1 cellular context compared by ENCODE assay signal in genomic region chr17:50432125-50432762, GRCh38.
A peak's percentile ranks its signal among the peaks of the same experiment; 100 is the strongest.
TF ChIP-seq lines count a peak whose summit lies in the region.

No MANE protein-coding gene starts in this region.

TF ChIP-seq in HepG2, 621 proteins besides CTCF, POLR2A, EP300 and RAD21:
- TF ChIP-seq HOXA7 (CRISPR knock-in tag; IDR thresholded peaks at IDR 0.05) (no peak), ZMAT5 (CRISPR knock-in tag; IDR thresholded peaks at IDR 0.05; ENCODE audit: borderline replicate concordance, low read depth) (no peak), ARID5B (CRISPR knock-in tag; IDR thresholded peaks at IDR 0.05) (no peak), TEAD3 (CRISPR knock-in tag; optimal IDR thresholded peaks at IDR 0.05; ENCODE audit: borderline replicate concordance) (peak; percentile 56), NR2F6 (IDR thresholded peaks at IDR 0.05) (no peak), NR2F6 (CRISPR knock-in tag; IDR thresholded peaks at IDR 0.05) (0 out of 2 replicates have a peak, but pooled peaks have one; percentile 8), THRA (CRISPR knock-in tag; IDR thresholded peaks at IDR 0.05; ENCODE audit: borderline replicate concordance) (0 out of 2 replicates have a peak, but pooled peaks have one; percentile 32), RBM22 (optimal IDR thresholded peaks at IDR 0.05; ENCODE audit: low read length) (peak; percentile 47), PBX2 (CRISPR knock-in tag; IDR thresholded peaks at IDR 0.05) (no peak), ZNF646 (CRISPR knock-in tag; IDR thresholded peaks at IDR 0.05) (no peak), ZIK1 (CRISPR knock-in tag; IDR thresholded peaks at IDR 0.05; ENCODE audit: borderline replicate concordance, low read depth) (no peak), NR2F1 (CRISPR knock-in tag; IDR thresholded peaks at IDR 0.05) (no peak), ZNF230 (CRISPR knock-in tag; IDR thresholded peaks at IDR 0.05) (no peak), ZBTB38 (CRISPR knock-in tag; IDR thresholded peaks at IDR 0.05) (no peak), NR2F2 (IDR thresholded peaks at IDR 0.05; ENCODE audit: borderline replicate concordance, low read depth) (no peak), CENPX (CRISPR knock-in tag; IDR thresholded peaks at IDR 0.05) (no peak), HMG20B (CRISPR knock-in tag; conservative IDR thresholded peaks at IDR 0.05) (no peak), ZNF678 (CRISPR knock-in tag; IDR thresholded peaks at IDR 0.05) (no peak), RORA (CRISPR knock-in tag; IDR thresholded peaks at IDR 0.05) (no peak), ZNF281 (CRISPR knock-in tag; IDR thresholded peaks at IDR 0.05; ENCODE audit: borderline replicate concordance) (no peak), IRF2 (CRISPR knock-in tag; IDR thresholded peaks at IDR 0.05) (no peak), ZBTB1 (CRISPR knock-in tag; IDR thresholded peaks at IDR 0.05; ENCODE audit: borderline replicate concordance) (no peak), ARID2 (CRISPR knock-in tag; IDR thresholded peaks at IDR 0.05; ENCODE audit: borderline replicate concordance) (0 out of 2 replicates have a peak, but pooled peaks have one; percentile 28), ZNF335 (CRISPR knock-in tag; IDR thresholded peaks at IDR 0.05) (no peak), IRF1 (CRISPR knock-in tag; IDR thresholded peaks at IDR 0.05; ENCODE audit: low read depth) (no peak), ARID3A (IDR thresholded peaks at IDR 0.05; ENCODE audit: low read depth, low read length) (no peak), ZNF124 (CRISPR knock-in tag; IDR thresholded peaks at IDR 0.05) (no peak), NFIB (CRISPR knock-in tag; IDR thresholded peaks at IDR 0.05; ENCODE audit: borderline replicate concordance) (no peak), PHF20 (CRISPR knock-in tag; IDR thresholded peaks at IDR 0.05) (no peak), TEAD2 (CRISPR knock-in tag; IDR thresholded peaks at IDR 0.05) (no peak)
